ENCODE assay signal across 24 cellular contexts in the genomic region with DNA sequence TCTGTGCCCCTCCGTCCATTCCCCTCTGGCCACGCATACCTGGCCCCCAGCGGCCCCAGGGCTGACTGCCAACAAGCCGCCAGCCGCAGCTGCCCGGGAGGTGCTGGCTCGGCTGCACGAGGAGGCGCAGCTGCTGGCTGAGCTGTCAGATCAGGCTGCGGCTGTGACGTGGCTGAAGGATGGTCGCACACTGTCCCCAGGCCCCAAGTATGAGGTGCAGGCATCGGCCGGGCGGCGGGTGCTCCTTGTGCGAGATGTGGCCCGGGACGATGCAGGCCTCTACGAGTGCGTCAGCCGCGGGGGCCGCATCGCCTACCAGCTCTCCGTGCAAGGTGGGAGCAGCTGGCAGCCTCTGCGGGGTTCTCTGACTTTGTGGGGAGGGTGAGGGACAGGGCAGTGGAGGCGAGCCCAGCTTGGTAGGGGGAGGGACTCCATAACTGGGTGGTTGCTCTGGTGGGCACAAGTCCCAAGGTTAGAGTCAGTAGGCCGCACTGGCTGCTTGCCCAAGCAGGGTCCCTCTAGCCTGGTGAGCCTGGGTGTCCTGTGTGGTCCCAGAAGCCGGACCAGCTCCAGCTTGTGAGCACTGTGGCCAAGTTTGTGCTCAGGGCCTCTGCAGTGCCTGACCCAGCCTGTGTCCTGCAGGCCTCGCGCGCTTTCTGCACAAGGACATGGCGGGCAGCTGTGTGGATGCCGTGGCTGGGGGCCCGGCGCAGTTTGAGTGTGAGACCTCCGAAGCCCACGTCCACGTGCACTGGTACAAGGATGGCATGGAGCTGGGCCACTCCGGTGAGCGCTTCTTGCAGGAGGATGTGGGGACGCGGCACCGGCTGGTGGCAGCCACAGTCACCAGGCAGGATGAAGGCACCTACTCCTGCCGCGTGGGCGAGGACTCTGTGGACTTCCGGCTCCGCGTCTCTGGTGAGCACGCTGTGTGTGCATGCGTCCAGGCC. TPM values are rescaled to one million over a fixed set of nuclear protein-coding genes. Genes with fewer than 3 reads are reported as not detected.
DNase-seq lines count a peak whose midpoint lies in the region; ATAC-seq, FAIRE-seq and TF ChIP-seq lines count a peak whose summit lies in the region.
"Had no signal": no experiment of that assay in that cellular context is flagged by ENCODE, and none has a peak within 500 bp of the region (broad histone marks: within the 10 kb centered on the region; RNA-seq: fewer than 3 reads in every experiment).

No MANE protein-coding gene starts in this region.

- H3K9ac ChIP-seq in colonic mucosa (ENCODE audit: low read depth in 2 of 2, low read length in 2 of 2) (no peak overlapping the region), kidney (ENCODE audit: low read length in 2 of 2) (no peak overlapping the region)

- peak in 1 of 2 donors; percentile 32 for ATAC-seq in gastrocnemius medialis
- ATAC-seq: GM23338; left lung; stimulated activated effector memory CD8-positive, alpha-beta T cell treated with anti-CD3 and anti-CD28 coated beads, Interleukin-12 subunit alpha, Interleukin-12 subunit beta, amount 100 ng/mL, for 72 hours; upper lobe of right lung had no signal

- intact Hi-C loops in colonic mucosa (cut with DNase I) (loop anchor here (10.0 kb wide), 1 partner anchor 288 kb away; no protein-coding TSS in a partner anchor), kidney (cut with DNase I) (no loop called here), gastrocnemius medialis (cut with DNase I; ENCODE audit: low total_unique reads) (no loop called here)

- H3K27me3 ChIP-seq in colonic mucosa (no peaks in the 10 kb centered on the region), gastrocnemius medialis (no peaks in the 10 kb centered on the region)
- H3K27me3 ChIP-seq: upper lobe of right lung had no signal

- H3K4me1 ChIP-seq in colonic mucosa (no peaks in the 10 kb centered on the region), kidney (ENCODE audit: control insufficient read depth in 1 of 2, insufficient read depth in 1 of 2, low read depth in 1 of 2, low read length in 2 of 2) (peaks cover 0 to 7% of the 10 kb centered on the region in 2 donors), gastrocnemius medialis (peaks cover 40 to 75% of the 10 kb centered on the region in 2 donors)

- H3K27ac ChIP-seq in colonic mucosa (no peak overlapping the region), kidney (ENCODE audit: low read depth in 2 of 2, low read length in 2 of 2) (no peak overlapping the region), gastrocnemius medialis (peak overlapping the region; percentile 97 to 100 (median 100))
- H3K27ac ChIP-seq: left lung, upper lobe of right lung had no signal

- FAIRE-seq in kidney (lab: Jason Lieb, UNC): no peak
- FAIRE-seq: astrocyte, G401.6 had no signal

- in situ Hi-C loops in gastrocnemius medialis (cut with MboI; ENCODE audit: low sequenced_read_pairs in 4 of 4): no loop called here

- DNase-seq in SHP77 (lab: John Stamatoyannopoulos, UW): peak; percentile 25 to 62
- DNase-seq in SHP77 treated with DMSO at 0.1 percent for 48 hours (lab: John Stamatoyannopoulos, UW): no peak
- DNase-seq in colonic mucosa: peak; percentile 13
- peak; percentile 69 for DNase-seq in kidney
- DNase-seq in gastrocnemius medialis: peak in 1 of 2 donors; percentile 85
- DNase-seq in NCI-H524 (lab: John Stamatoyannopoulos, UW): no peak
- DNase-seq in NCI-H82 treated with DMSO at 0.1 percent for 48 hours (lab: John Stamatoyannopoulos, UW; ENCODE audit: unreplicated experiment): no peak
- DNase-seq in globus pallidus (ENCODE audit: low spot score): no peak
- DNase-seq: 8988T; activated effector memory CD4-positive, alpha-beta T cell treated with anti-CD3 and anti-CD28 coated beads, Interleukin-2, amount 50 U/mL, for 16 hours; activated naive CD8-positive, alpha-beta T cell treated with anti-CD3 and anti-CD28 coated beads, Interleukin-2, amount 10 ng/mL, durations not matched to agents 7 days and 5 days; CD4-positive, alpha-beta T cell; DMS53; NCI-H1694; NCI-H2171; NCI-H510A treated with DMSO at 0.1 percent for 48 hours; stimulated activated CD4-positive, alpha-beta T cell treated with anti-CD3 and anti-CD28 coated beads, Interleukin-2, amount 100 ng/mL, for 48 hours; upper lobe of right lung; WERI-Rb-1 had no signal

- no peak for TF ChIP-seq POLR2A in gastrocnemius medialis (IDR thresholded peaks at IDR 0.05)

- H3K36me3 ChIP-seq in colonic mucosa (no peaks in the 10 kb centered on the region), kidney (ENCODE audit: control insufficient read depth in 1 of 2, insufficient read depth in 2 of 2, low read length in 2 of 2) (peaks cover 0 to 3% of the 10 kb centered on the region in 2 donors), gastrocnemius medialis (peaks cover 0 to 63% of the 10 kb centered on the region in 2 donors)
- H3K36me3 ChIP-seq: upper lobe of right lung, WERI-Rb-1 had no signal

- no peaks in the 10 kb centered on the region for H3K9me3 ChIP-seq in colonic mucosa
- H3K9me3 ChIP-seq in kidney (ENCODE audit: control insufficient read depth in 1 of 2, low read length in 2 of 2): no peaks in the 10 kb centered on the region
- H3K9me3 ChIP-seq in gastrocnemius medialis: no peaks in the 10 kb centered on the region
- H3K9me3 ChIP-seq: left lung, upper lobe of right lung had no signal

- H3K4me3 ChIP-seq in colonic mucosa (no peak overlapping the region), kidney (ENCODE audit: low read length in 2 of 2) (no peak overlapping the region), gastrocnemius medialis (no peak overlapping the region)
- H3K4me3 ChIP-seq: GM23338, left lung, upper lobe of right lung had no signal

- TF ChIP-seq CTCF in colonic mucosa (IDR thresholded peaks at IDR 0.05) (no peak), kidney (IDR thresholded peaks at IDR 0.05; ENCODE audit: borderline replicate concordance, extremely low read depth, insufficient read depth) (no peak), gastrocnemius medialis (IDR thresholded peaks at IDR 0.05 in 4 of 5, conservative IDR thresholded peaks at IDR 0.05 in 1 of 5) (no peak)

RNA-seq across cellular contexts. Expression of a gene that starts 8.8 kb away (rescaled TPM):
- total RNA-seq in colonic mucosa (1 to 10 TPM; 3.6 to 7.9 TPM), kidney (30.0 TPM), gastrocnemius medialis (1,000 to 10,000 TPM in 2 of 4 donors, 100 to 1,000 TPM in 2; 798 to 1,571 (median 1,162) TPM)
- polyA plus RNA-seq in kidney (ENCODE audit: insufficient read depth, low read depth, low replicate concordance): 14.5 TPM

RNA-seq across cellular contexts. Expression of a gene that starts 51.0 kb away (rescaled TPM):
- 10 to 100 TPM; 11.0 to 16.9 TPM for total RNA-seq in colonic mucosa
- total RNA-seq in kidney: 13.0 TPM
- polyA plus RNA-seq in kidney (ENCODE audit: insufficient read depth, low read depth, low replicate concordance): 4.7 TPM
- total RNA-seq in gastrocnemius medialis: 10 to 100 TPM in 3 of 4 donors, 1 to 10 TPM in 1; 4.9 to 15.7 (median 12.3) TPM

Comparison
In these comparisons a context has a peak if more than half of its experiments do, and no peak if none do; other contexts are left out.
1. DNase-seq: peak in SHP77 (2 of 2), colonic mucosa (single experiment) and kidney (single experiment); none in SHP77 treated with DMSO at 0.1 percent for 48 hours (single experiment), NCI-H524 (0 of 2), NCI-H82 treated with DMSO at 0.1 percent for 48 hours (single experiment) and globus pallidus (single experiment).
2. H3K27ac ChIP-seq: peak in gastrocnemius medialis (4 of 4); none in colonic mucosa (single experiment) and kidney (0 of 2).
3. RNA of a gene that starts 8.8 kb away (total RNA-seq): 798 to 1,571 TPM in gastrocnemius medialis; 30.0 TPM in kidney (single experiment) and 3.6 to 7.9 TPM in colonic mucosa; every median in the first group is over 10 times any median in the second.